In the genomic region with DNA sequence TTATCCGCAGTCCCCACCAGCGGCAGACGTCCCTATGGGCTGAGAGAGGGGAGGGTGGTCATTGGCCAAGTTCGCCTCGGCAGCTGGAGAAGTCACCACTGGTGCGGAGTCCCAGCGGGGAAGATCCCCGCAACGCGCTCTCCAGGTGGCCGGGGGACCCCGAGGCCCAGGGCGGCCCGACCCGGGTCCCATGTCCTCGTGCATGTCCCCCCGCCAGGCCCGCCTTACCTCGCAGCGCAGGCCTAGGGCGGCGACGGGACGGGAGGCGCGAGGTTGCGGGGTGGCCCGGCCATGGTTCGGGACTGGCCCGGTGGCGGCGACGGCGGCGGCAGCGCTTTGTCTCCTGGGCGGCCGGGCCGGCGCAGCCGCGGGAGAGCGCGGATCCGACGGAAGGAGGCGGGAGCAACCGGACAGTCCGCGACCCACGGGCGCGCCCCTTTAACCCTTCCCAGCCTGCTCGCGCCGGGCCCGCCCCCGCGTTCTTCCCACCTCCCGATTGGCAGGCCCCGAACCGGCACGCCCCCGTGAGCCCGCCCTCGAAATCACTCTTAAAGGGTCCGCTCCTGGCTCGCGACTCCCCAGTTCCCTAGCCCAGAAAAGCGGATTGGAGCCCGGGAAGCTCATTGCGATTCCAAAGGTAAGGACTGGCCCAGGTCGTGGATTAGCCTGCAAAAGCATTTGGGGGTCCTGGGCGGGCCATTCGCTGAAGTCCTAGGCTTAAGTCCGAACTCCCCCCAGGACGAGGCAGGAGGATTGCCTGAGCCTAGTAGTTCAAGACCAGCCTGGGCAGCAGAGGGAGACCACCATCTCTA, we compare ENCODE assay signal across 8 cellular contexts. TPM values are rescaled to one million over a fixed set of nuclear protein-coding genes. Genes with fewer than 3 reads are reported as not detected.
A peak's percentile ranks its signal among the peaks of the same experiment; 100 is the strongest.
DNase-seq lines count a peak whose midpoint lies in the region; ATAC-seq and TF ChIP-seq lines count a peak whose summit lies in the region.

A gene with protein sequence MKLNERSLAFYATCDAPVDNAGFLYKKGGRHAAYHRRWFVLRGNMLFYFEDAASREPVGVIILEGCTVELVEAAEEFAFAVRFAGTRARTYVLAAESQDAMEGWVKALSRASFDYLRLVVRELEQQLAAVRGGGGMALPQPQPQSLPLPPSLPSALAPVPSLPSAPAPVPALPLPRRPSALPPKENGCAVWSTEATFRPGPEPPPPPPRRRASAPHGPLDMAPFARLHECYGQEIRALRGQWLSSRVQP (minus strand): TSS at position 412 of the 812 bp plus-strand sequence. CDS start 5,668 bp downstream, outside the sequence.

- no peak for TF ChIP-seq CTCF in liver (IDR thresholded peaks at IDR 0.05; ENCODE audit: low read depth, low read length, missing input control)

- peak within 1 kb of the TSS; percentile 71 to 96 (median 86) for H3K4me3 ChIP-seq in liver (ENCODE audit: low read depth in 1 of 3, low read length in 3 of 3)

- TF ChIP-seq RAD21 in liver (IDR thresholded peaks at IDR 0.05): peak in 1 of 2 donors; percentile 19

- peaks cover 13 to 38% (median 25%) of the 10 kb centered on the region in 4 donors for H3K4me1 ChIP-seq in liver (ENCODE audit: control insufficient read depth in 4 of 4, insufficient read depth in 4 of 4, low read length in 3 of 4)

- H3K9ac ChIP-seq in liver (ENCODE audit: low read depth in 1 of 2, low read length in 2 of 2): peak within 1 kb of the TSS; percentile 56 to 77

- H3K36me3 ChIP-seq in liver (ENCODE audit: control insufficient read depth in 4 of 4, insufficient read depth in 3 of 4, low read depth in 1 of 4, low read length in 3 of 4): no peaks in the 10 kb centered on the region

- H3K27me3 ChIP-seq in liver (ENCODE audit: control insufficient read depth in 4 of 4, insufficient read depth in 4 of 4, low read length in 3 of 4): no peaks in the 10 kb centered on the region

- ATAC-seq in HG03378 (IDR thresholded peaks at IDR 0.05; ENCODE audit: unreplicated experiment): peak; percentile 49

- H3K9me3 ChIP-seq in liver (ENCODE audit: control insufficient read depth in 4 of 4, low read length in 3 of 4): no peaks in the 10 kb centered on the region

- 2% methylated on average over 77 of the region's 77 CpGs for WGBS in liver

- peak within 1 kb of the TSS; percentile 65 to 88 for H3K27ac ChIP-seq in liver (ENCODE audit: low read depth in 1 of 2, low read length in 2 of 2)

- DNase-seq in AML-193 (lab: John Stamatoyannopoulos, UW): peak; percentile 60 to 62
- peak; percentile 93 for DNase-seq in GM19238 (ENCODE audit: insufficient read length, low spot score)
- peak; percentile 35 for DNase-seq in NCI-H524 treated with DMSO at 0.1 percent for 48 hours (lab: John Stamatoyannopoulos, UW)
- peak; percentile 69 to 72 for DNase-seq in activated CD4-positive, alpha-beta T cell treated with anti-CD3 and anti-CD28 coated beads, Interleukin-2, amount 50 U/mL, for 4 hours
- peak; percentile 93 for DNase-seq in dermis blood vessel endothelial cell
- DNase-seq in stimulated activated CD4-positive, alpha-beta T cell treated with anti-CD3 and anti-CD28 coated beads, Interleukin-2, amount 100 ng/mL, for 4 hours (ENCODE audit: low read depth): peak; percentile 69

TF ChIP-seq in liver, 16 proteins besides CTCF, POLR2A, EP300 and RAD21:
- TF ChIP-seq FOXA1 (IDR thresholded peaks at IDR 0.05): no peak
- TF ChIP-seq SP1 (IDR thresholded peaks at IDR 0.05): peak; percentile 77
- TF ChIP-seq TAF1 (conservative IDR thresholded peaks at IDR 0.05): no peak
- TF ChIP-seq HNF4A (conservative IDR thresholded peaks at IDR 0.05): peak; percentile 32 to 40
- peak; percentile 42 for TF ChIP-seq YY1 (IDR thresholded peaks at IDR 0.05)
- TF ChIP-seq RXRA (IDR thresholded peaks at IDR 0.05): peak in 1 of 2 donors; percentile 11
- TF ChIP-seq, protein P1, sequence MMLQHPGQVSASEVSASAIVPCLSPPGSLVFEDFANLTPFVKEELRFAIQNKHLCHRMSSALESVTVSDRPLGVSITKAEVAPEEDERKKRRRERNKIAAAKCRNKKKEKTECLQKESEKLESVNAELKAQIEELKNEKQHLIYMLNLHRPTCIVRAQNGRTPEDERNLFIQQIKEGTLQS (IDR thresholded peaks at IDR 0.05): no peak
- TF ChIP-seq, protein P2, sequence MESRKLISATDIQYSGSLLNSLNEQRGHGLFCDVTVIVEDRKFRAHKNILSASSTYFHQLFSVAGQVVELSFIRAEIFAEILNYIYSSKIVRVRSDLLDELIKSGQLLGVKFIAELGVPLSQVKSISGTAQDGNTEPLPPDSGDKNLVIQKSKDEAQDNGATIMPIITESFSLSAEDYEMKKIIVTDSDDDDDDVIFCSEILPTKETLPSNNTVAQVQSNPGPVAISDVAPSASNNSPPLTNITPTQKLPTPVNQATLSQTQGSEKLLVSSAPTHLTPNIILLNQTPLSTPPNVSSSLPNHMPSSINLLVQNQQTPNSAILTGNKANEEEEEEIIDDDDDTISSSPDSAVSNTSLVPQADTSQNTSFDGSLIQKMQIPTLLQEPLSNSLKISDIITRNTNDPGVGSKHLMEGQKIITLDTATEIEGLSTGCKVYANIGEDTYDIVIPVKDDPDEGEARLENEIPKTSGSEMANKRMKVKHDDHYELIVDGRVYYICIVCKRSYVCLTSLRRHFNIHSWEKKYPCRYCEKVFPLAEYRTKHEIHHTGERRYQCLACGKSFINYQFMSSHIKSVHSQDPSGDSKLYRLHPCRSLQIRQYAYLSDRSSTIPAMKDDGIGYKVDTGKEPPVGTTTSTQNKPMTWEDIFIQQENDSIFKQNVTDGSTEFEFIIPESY (IDR thresholded peaks at IDR 0.05): no peak
- TF ChIP-seq, protein P3, sequence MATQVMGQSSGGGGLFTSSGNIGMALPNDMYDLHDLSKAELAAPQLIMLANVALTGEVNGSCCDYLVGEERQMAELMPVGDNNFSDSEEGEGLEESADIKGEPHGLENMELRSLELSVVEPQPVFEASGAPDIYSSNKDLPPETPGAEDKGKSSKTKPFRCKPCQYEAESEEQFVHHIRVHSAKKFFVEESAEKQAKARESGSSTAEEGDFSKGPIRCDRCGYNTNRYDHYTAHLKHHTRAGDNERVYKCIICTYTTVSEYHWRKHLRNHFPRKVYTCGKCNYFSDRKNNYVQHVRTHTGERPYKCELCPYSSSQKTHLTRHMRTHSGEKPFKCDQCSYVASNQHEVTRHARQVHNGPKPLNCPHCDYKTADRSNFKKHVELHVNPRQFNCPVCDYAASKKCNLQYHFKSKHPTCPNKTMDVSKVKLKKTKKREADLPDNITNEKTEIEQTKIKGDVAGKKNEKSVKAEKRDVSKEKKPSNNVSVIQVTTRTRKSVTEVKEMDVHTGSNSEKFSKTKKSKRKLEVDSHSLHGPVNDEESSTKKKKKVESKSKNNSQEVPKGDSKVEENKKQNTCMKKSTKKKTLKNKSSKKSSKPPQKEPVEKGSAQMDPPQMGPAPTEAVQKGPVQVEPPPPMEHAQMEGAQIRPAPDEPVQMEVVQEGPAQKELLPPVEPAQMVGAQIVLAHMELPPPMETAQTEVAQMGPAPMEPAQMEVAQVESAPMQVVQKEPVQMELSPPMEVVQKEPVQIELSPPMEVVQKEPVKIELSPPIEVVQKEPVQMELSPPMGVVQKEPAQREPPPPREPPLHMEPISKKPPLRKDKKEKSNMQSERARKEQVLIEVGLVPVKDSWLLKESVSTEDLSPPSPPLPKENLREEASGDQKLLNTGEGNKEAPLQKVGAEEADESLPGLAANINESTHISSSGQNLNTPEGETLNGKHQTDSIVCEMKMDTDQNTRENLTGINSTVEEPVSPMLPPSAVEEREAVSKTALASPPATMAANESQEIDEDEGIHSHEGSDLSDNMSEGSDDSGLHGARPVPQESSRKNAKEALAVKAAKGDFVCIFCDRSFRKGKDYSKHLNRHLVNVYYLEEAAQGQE (IDR thresholded peaks at IDR 0.05): no peak
- TF ChIP-seq HNF4G (IDR thresholded peaks at IDR 0.05): peak; percentile 9
- no peak for TF ChIP-seq FOXA2 (IDR thresholded peaks at IDR 0.05)
- TF ChIP-seq JUND (IDR thresholded peaks at IDR 0.05): no peak
- peak in 1 of 2 donors; percentile 37 for TF ChIP-seq GABPA (IDR thresholded peaks at IDR 0.05 in 1 of 2, conservative IDR thresholded peaks at IDR 0.05 in 1 of 2)
- TF ChIP-seq, protein P4, sequence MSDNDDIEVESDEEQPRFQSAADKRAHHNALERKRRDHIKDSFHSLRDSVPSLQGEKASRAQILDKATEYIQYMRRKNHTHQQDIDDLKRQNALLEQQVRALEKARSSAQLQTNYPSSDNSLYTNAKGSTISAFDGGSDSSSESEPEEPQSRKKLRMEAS (IDR thresholded peaks at IDR 0.05): peak; percentile 74
- TF ChIP-seq EGR1 (IDR thresholded peaks at IDR 0.05; ENCODE audit: low read depth in 2 of 2): peak; percentile 97 to 99
- no peak for TF ChIP-seq NR2F2 (IDR thresholded peaks at IDR 0.05)

RNA-seq across cellular contexts. Expression of the gene that starts here (rescaled TPM):
- total RNA-seq in dermis blood vessel endothelial cell (8.5 and 9.7 TPM in 2 replicates), liver (1 to 10 TPM; 2.4 to 5.7 TPM)
- polyA plus RNA-seq in liver: 1 to 10 TPM; 2.5 to 5.4 TPM

Comparison
In these comparisons a context has a peak if more than half of its experiments do, and no peak if none do; other contexts are left out.
1. Peak in every context shown above with its lines: DNase-seq, ATAC-seq, H3K4me3 ChIP-seq and H3K27ac ChIP-seq.
2. DNase-seq: peak in every context shown above with its lines; median percentile 93 in GM19238; 93 in dermis blood vessel endothelial cell; 70 in activated CD4-positive, alpha-beta T cell treated with anti-CD3 and anti-CD28 coated beads, Interleukin-2, amount 50 U/mL, for 4 hours; 69 in stimulated activated CD4-positive, alpha-beta T cell treated with anti-CD3 and anti-CD28 coated beads, Interleukin-2, amount 100 ng/mL, for 4 hours; 61 in AML-193; 35 in NCI-H524 treated with DMSO at 0.1 percent for 48 hours.